ENCODE assay signal across 15 cellular contexts in the genomic region with DNA sequence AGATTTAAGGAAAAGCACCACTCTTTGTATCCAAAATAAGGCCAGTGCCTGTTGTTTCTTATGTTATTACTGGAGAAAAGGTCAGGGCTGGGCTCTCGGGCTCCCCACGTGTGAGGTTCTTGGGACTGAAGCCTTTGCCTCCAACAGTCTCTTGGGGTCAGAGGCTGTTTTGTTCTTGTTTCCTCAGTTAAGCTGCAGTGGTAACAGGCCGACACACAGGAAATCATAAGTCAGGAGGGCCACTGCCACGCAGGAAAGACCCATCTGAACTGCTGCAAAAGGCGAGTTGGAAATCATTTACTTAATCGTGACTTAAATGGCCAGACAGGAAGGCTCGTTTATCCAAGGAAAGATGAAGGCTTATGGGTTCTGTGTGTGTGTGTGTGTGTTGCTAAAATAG. TPM values are rescaled to one million over a fixed set of nuclear protein-coding genes. Genes with fewer than 3 reads are reported as not detected.
A peak's percentile ranks its signal among the peaks of the same experiment; 100 is the strongest.
DNase-seq lines count a peak whose midpoint lies in the region; ATAC-seq lines count a peak whose summit lies in the region.
"Had no signal": no experiment of that assay in that cellular context is flagged by ENCODE, and none has a peak within 500 bp of the region (broad histone marks: within the 10 kb centered on the region; RNA-seq: fewer than 3 reads in every experiment).

No MANE protein-coding gene starts in this region.

- H3K27me3 ChIP-seq in layer of hippocampus (ENCODE audit: control insufficient read depth, insufficient read depth, low read length) = no peaks in the 10 kb centered on the region
- H3K27me3 ChIP-seq: esophagus muscularis mucosa, neural progenitor cell, spleen had no signal

- peak; percentile 32 for ATAC-seq in HG02642 (IDR thresholded peaks at IDR 0.05; ENCODE audit: poor library complexity, unreplicated experiment)

- peak overlapping the region; percentile 2 for H3K27ac ChIP-seq in layer of hippocampus (ENCODE audit: low read depth, low read length)
- H3K27ac ChIP-seq: esophagus muscularis mucosa, neural progenitor cell had no signal

- H3K9me3 Mint-ChIP-seq in activated T-helper 2 cell treated with anti-CD3 and anti-CD28 coated beads, Interferon-gamma antibody, Interleukin-2, Interleukin-4, amounts not matched to agents 10 μg/mL and 5 μg/mL and 100 μg/mL, durations not matched to agents 14 hours and 24 hours and 36 hours = no peaks in the 10 kb centered on the region
- H3K9me3 Mint-ChIP-seq: neural progenitor cell had no signal

- peaks cover 35% of the 10 kb centered on the region for H3K4me1 Mint-ChIP-seq in activated T-helper 2 cell treated with anti-CD3 and anti-CD28 coated beads, Interferon-gamma antibody, Interleukin-2, Interleukin-4, amounts not matched to agents 10 μg/mL and 5 μg/mL and 100 μg/mL, durations not matched to agents 14 hours and 24 hours and 36 hours (ENCODE audit: low read depth)
- H3K4me1 Mint-ChIP-seq: neural progenitor cell had no signal

- intact Hi-C loops in activated T-helper 2 cell treated with anti-CD3 and anti-CD28 coated beads, Interferon-gamma antibody, Interleukin-2, Interleukin-4, amounts not matched to agents 10 μg/mL and 5 μg/mL and 100 μg/mL, durations not matched to agents 14 hours and 24 hours and 36 hours (cut with micrococcal nuclease) = loop anchor here (1.0 to 10.0 kb wide), 4 partner anchors 36 to 256 kb away; no protein-coding TSS in a partner anchor

- no peaks in the 10 kb centered on the region for H3K27me3 Mint-ChIP-seq in activated T-helper 2 cell treated with anti-CD3 and anti-CD28 coated beads, Interferon-gamma antibody, Interleukin-2, Interleukin-4, amounts not matched to agents 10 μg/mL and 5 μg/mL and 100 μg/mL, durations not matched to agents 14 hours and 24 hours and 36 hours (ENCODE audit: low read depth)

- no peaks in the 10 kb centered on the region for H3K36me3 Mint-ChIP-seq in activated T-helper 2 cell treated with anti-CD3 and anti-CD28 coated beads, Interferon-gamma antibody, Interleukin-2, Interleukin-4, amounts not matched to agents 10 μg/mL and 5 μg/mL and 100 μg/mL, durations not matched to agents 14 hours and 24 hours and 36 hours (ENCODE audit: low read depth)
- H3K36me3 Mint-ChIP-seq: neural progenitor cell had no signal

- H3K4me3 Mint-ChIP-seq in activated T-helper 2 cell treated with anti-CD3 and anti-CD28 coated beads, Interferon-gamma antibody, Interleukin-2, Interleukin-4, amounts not matched to agents 10 μg/mL and 5 μg/mL and 100 μg/mL, durations not matched to agents 14 hours and 24 hours and 36 hours (ENCODE audit: low read depth) = no peak overlapping the region
- H3K4me3 Mint-ChIP-seq: neural progenitor cell had no signal

- peak overlapping the region; percentile 84 for H3K27ac Mint-ChIP-seq in activated T-helper 2 cell treated with anti-CD3 and anti-CD28 coated beads, Interferon-gamma antibody, Interleukin-2, Interleukin-4, amounts not matched to agents 10 μg/mL and 5 μg/mL and 100 μg/mL, durations not matched to agents 14 hours and 24 hours and 36 hours
- H3K27ac Mint-ChIP-seq: neural progenitor cell had no signal

- peak; percentile 51 for DNase-seq in Daoy (ENCODE audit: low read depth)
- no peak for DNase-seq in activated T-helper 2 cell treated with anti-CD3 and anti-CD28 coated beads, Interferon-gamma antibody, Interleukin-2, Interleukin-4, amounts not matched to agents 10 μg/mL and 5 μg/mL and 100 μg/mL, durations not matched to agents 14 hours and 24 hours and 36 hours (ENCODE audit: low spot score)
- no peak for DNase-seq in stimulated activated CD4-positive, alpha-beta T cell treated with anti-CD3 and anti-CD28 coated beads, Interleukin-1b, Interleukin-23, amount 100 ng/mL, for 48 hours
- no peak for DNase-seq in NCI-H2029 (lab: John Stamatoyannopoulos, UW)
- DNase-seq in foreskin melanocyte = no peak
- DNase-seq in NOMO-1 treated with DMSO at 0.1 percent for 48 hours (lab: John Stamatoyannopoulos, UW; ENCODE audit: unreplicated experiment) = no peak
- DNase-seq: Caco-2, kidney, NCI-H524 treated with DMSO at 0.1 percent for 48 hours had no signal

RNA-seq across cellular contexts. Expression of gene IL37, which starts 30.3 kb away (rescaled TPM):
- not detected in 2 replicates for total RNA-seq in Daoy (2014; rRNA removed; shearing (Covaris generic))
- not detected in 2 replicates for total RNA-seq in activated T-helper 2 cell treated with anti-CD3 and anti-CD28 coated beads, Interferon-gamma antibody, Interleukin-2, Interleukin-4, amounts not matched to agents 10 μg/mL and 5 μg/mL and 100 μg/mL, durations not matched to agents 14 hours and 24 hours and 36 hours
- total RNA-seq: activated CD8-positive, alpha-beta memory T cell treated with anti-CD3 and anti-CD28 coated beads for 36 hours; Caco-2; esophagus muscularis mucosa; kidney; spleen had no signal

RNA-seq across cellular contexts. Expression of gene IL1B, which starts 44.1 kb away (rescaled TPM):
- total RNA-seq in Daoy (2014; rRNA removed; shearing (Covaris generic)) = 12.4 and 13.5 TPM in 2 replicates
- not detected in 2 replicates for total RNA-seq in activated T-helper 2 cell treated with anti-CD3 and anti-CD28 coated beads, Interferon-gamma antibody, Interleukin-2, Interleukin-4, amounts not matched to agents 10 μg/mL and 5 μg/mL and 100 μg/mL, durations not matched to agents 14 hours and 24 hours and 36 hours
- total RNA-seq: activated CD8-positive, alpha-beta memory T cell treated with anti-CD3 and anti-CD28 coated beads for 36 hours had no signal

Comparison
In these comparisons a context has a peak if more than half of its experiments do, and no peak if none do; other contexts are left out.
1. RNA of gene IL1B, which starts 44.1 kb away (total RNA-seq): 12.4 to 13.5 TPM in Daoy; not detected in activated T-helper 2 cell treated with anti-CD3 and anti-CD28 coated beads, Interferon-gamma antibody, Interleukin-2, Interleukin-4, amounts not matched to agents 10 μg/mL and 5 μg/mL and 100 μg/mL, durations not matched to agents 14 hours and 24 hours and 36 hours; every median in the first group is over 10 times any median in the second.